19 cellular contexts compared by ENCODE assay signal in genomic region chr3:152964901-152965609, GRCh38.
A peak's percentile ranks its signal among the peaks of the same experiment; 100 is the strongest.
DNase-seq lines count a peak whose midpoint lies in the region; ATAC-seq, FAIRE-seq and TF ChIP-seq lines count a peak whose summit lies in the region.
"Had no signal": no experiment of that assay in that cellular context is flagged by ENCODE, and none has a peak within 500 bp of the region (broad histone marks: within the 10 kb centered on the region; RNA-seq: fewer than 3 reads in every experiment).

No MANE protein-coding gene starts in this region.

- no peaks in the 10 kb centered on the region for H3K9me3 ChIP-seq in naive thymus-derived CD4-positive, alpha-beta T cell (ENCODE audit: control insufficient read depth in 2 of 3, low read length in 3 of 3)
- H3K9me3 ChIP-seq in pancreas = no peaks in the 10 kb centered on the region
- H3K9me3 ChIP-seq: HAP-1 had no signal

- no peak overlapping the region for H3K4me3 Mint-ChIP-seq in CD14-positive monocyte
- no peak overlapping the region for H3K4me3 Mint-ChIP-seq in naive thymus-derived CD4-positive, alpha-beta T cell
- H3K4me3 Mint-ChIP-seq: CD4-positive, CD25-positive, alpha-beta regulatory T cell had no signal

- peak overlapping the region in 5 of 7 donors; percentile 0 to 81 (median 25) for H3K27ac Mint-ChIP-seq in CD14-positive monocyte
- H3K27ac Mint-ChIP-seq in naive thymus-derived CD4-positive, alpha-beta T cell = no peak overlapping the region
- H3K27ac Mint-ChIP-seq: CD4-positive, CD25-positive, alpha-beta regulatory T cell had no signal

- WGBS in pancreas, 2 donors = 73 to 95% methylated on average over 1 of the region's 1 CpG

- intact Hi-C loops in CD14-positive monocyte (cut with micrococcal nuclease) (no loop called here), pancreas (cut with DNase I) (no loop called here)
- intact Hi-C loops in naive thymus-derived CD4-positive, alpha-beta T cell (cut with micrococcal nuclease) = no loop called here

- CTCF ChIA-PET in naive thymus-derived CD4-positive, alpha-beta T cell (lab: Charles Lee) = no interaction called here

- peaks cover 0 to 2% (median 0%) of the 10 kb centered on the region in 3 donors for H3K27me3 Mint-ChIP-seq in CD14-positive monocyte (ENCODE audit: low read depth in 3 of 3)
- peaks cover 0 to 5% (median 0%) of the 10 kb centered on the region in 5 donors for H3K27me3 Mint-ChIP-seq in naive thymus-derived CD4-positive, alpha-beta T cell
- H3K27me3 Mint-ChIP-seq: CD4-positive, CD25-positive, alpha-beta regulatory T cell had no signal

- no peak overlapping the region for H3K4me3 ChIP-seq in bronchial epithelial cell (ENCODE audit: low read depth, low read length)
- H3K4me3 ChIP-seq in naive thymus-derived CD4-positive, alpha-beta T cell (ENCODE audit: low read length) = no peak overlapping the region
- no peak overlapping the region for H3K4me3 ChIP-seq in pancreas
- H3K4me3 ChIP-seq: HAP-1 had no signal

- H3K36me3 ChIP-seq in bronchial epithelial cell (ENCODE audit: control insufficient read depth, insufficient read depth, low read length) (no peaks in the 10 kb centered on the region), pancreas (no peaks in the 10 kb centered on the region)
- H3K36me3 ChIP-seq in naive thymus-derived CD4-positive, alpha-beta T cell (ENCODE audit: control insufficient read depth in 2 of 3, insufficient read depth in 3 of 3, low read length in 3 of 3) = no peaks in the 10 kb centered on the region
- H3K36me3 ChIP-seq: HAP-1 had no signal

- peak; percentile 29 for ATAC-seq in naive thymus-derived CD4-positive, alpha-beta T cell
- ATAC-seq in pancreas = no peak
- ATAC-seq in HG03469 (IDR thresholded peaks at IDR 0.05; ENCODE audit: unreplicated experiment) = no peak

- FAIRE-seq in bronchial epithelial cell (lab: Jason Lieb, UNC) = no peak
- FAIRE-seq in pancreas (lab: Jason Lieb, UNC) = no peak
- no peak for FAIRE-seq in frontal cortex (lab: Jason Lieb, UNC)

- TF ChIP-seq CTCF in CD14-positive monocyte (IDR thresholded peaks at IDR 0.05) (no peak), bronchial epithelial cell (IDR thresholded peaks at IDR 0.05; ENCODE audit: insufficient read depth, low read length, severe bottlenecking) (no peak), pancreas (IDR thresholded peaks at IDR 0.05) (no peak)

- DNase-seq in CD14-positive monocyte (ENCODE audit: low spot score) = no peak
- peak; percentile 30 for DNase-seq in NOMO-1 treated with dmso at 0.1 percent for 144 hours (lab: John Stamatoyannopoulos, UW; ENCODE audit: unreplicated experiment)
- peak; percentile 12 for DNase-seq in bronchial epithelial cell (ENCODE audit: low read depth)
- no peak for DNase-seq in naive thymus-derived CD4-positive, alpha-beta T cell
- DNase-seq in pancreas = no peak
- DNase-seq in activated CD4-positive, alpha-beta T cell treated with anti-CD3 and anti-CD28 coated beads, Interleukin-2, amount 50 U/mL, for 4 hours = no peak
- DNase-seq in frontal cortex (ENCODE audit: low spot score in 2 of 2) = no peak
- DNase-seq: Caco-2; CD4-positive, CD25-positive, alpha-beta regulatory T cell; DMS53; KG1; NCI-H1092; NCI-H146; NCI-H2081; NCI-H510A; RPMI8226; SIG-M5 had no signal

- H3K27me3 ChIP-seq in bronchial epithelial cell (ENCODE audit: control insufficient read depth, insufficient read depth, low read length) (no peaks in the 10 kb centered on the region), pancreas (no peaks in the 10 kb centered on the region)
- no peaks in the 10 kb centered on the region for H3K27me3 ChIP-seq in naive thymus-derived CD4-positive, alpha-beta T cell (ENCODE audit: control insufficient read depth in 2 of 2, insufficient read depth in 2 of 2, low read length in 2 of 2)

- H3K9me3 Mint-ChIP-seq in CD14-positive monocyte = peaks cover 0 to 13% (median 2%) of the 10 kb centered on the region in 7 donors
- H3K9me3 Mint-ChIP-seq in naive thymus-derived CD4-positive, alpha-beta T cell = peaks cover 0 to 4% (median 0%) of the 10 kb centered on the region in 11 donors

- peaks cover 14% of the 10 kb centered on the region for H3K4me1 Mint-ChIP-seq in CD14-positive monocyte
- no peaks in the 10 kb centered on the region for H3K4me1 Mint-ChIP-seq in naive thymus-derived CD4-positive, alpha-beta T cell
- H3K4me1 Mint-ChIP-seq: CD4-positive, CD25-positive, alpha-beta regulatory T cell had no signal

- H3K36me3 Mint-ChIP-seq in CD14-positive monocyte = no peaks in the 10 kb centered on the region
- no peaks in the 10 kb centered on the region for H3K36me3 Mint-ChIP-seq in naive thymus-derived CD4-positive, alpha-beta T cell
- H3K36me3 Mint-ChIP-seq: CD4-positive, CD25-positive, alpha-beta regulatory T cell had no signal

- no peaks in the 10 kb centered on the region for H3K4me1 ChIP-seq in naive thymus-derived CD4-positive, alpha-beta T cell (ENCODE audit: control insufficient read depth in 2 of 2, insufficient read depth in 2 of 2, low read length in 2 of 2)
- peaks cover 0 to 9% (median 7%) of the 10 kb centered on the region in 3 donors for H3K4me1 ChIP-seq in pancreas
- H3K4me1 ChIP-seq: HAP-1 had no signal

- POLR2A ChIA-PET in naive thymus-derived CD4-positive, alpha-beta T cell (lab: Charles Lee) = no interaction called here

- H3K27ac ChIP-seq in naive thymus-derived CD4-positive, alpha-beta T cell (ENCODE audit: low read depth, low read length) = no peak overlapping the region
- no peak overlapping the region for H3K27ac ChIP-seq in pancreas

Comparison
In these comparisons a context has a peak if more than half of its experiments do, and no peak if none do; other contexts are left out.
1. DNase-seq: peak in NOMO-1 treated with dmso at 0.1 percent for 144 hours (single experiment) and bronchial epithelial cell (single experiment); none in CD14-positive monocyte (single experiment), naive thymus-derived CD4-positive, alpha-beta T cell (0 of 9), pancreas (0 of 6), activated CD4-positive, alpha-beta T cell treated with anti-CD3 and anti-CD28 coated beads, Interleukin-2, amount 50 U/mL, for 4 hours (0 of 2) and frontal cortex (0 of 2).
2. H3K27ac Mint-ChIP-seq: peak in CD14-positive monocyte (5 of 7); none in naive thymus-derived CD4-positive, alpha-beta T cell (0 of 9).